Comparison of ENCODE assay signal across 16 cellular contexts in genomic region chr1:167331650-167332049, GRCh38.
"Had no signal": no experiment of that assay in that cellular context is flagged by ENCODE, and none has a peak within 500 bp of the region (broad histone marks: within the 10 kb centered on the region; RNA-seq: fewer than 3 reads in every experiment).

No MANE protein-coding gene starts in this region.

- H3K27ac ChIP-seq: neutrophil, right atrium auricular region, skin epidermis, tibial artery, uterus had no signal

- H3K4me3 Mint-ChIP-seq: activated CD8-positive, alpha-beta T cell treated with anti-CD3 and anti-CD28 coated beads, Interleukin-2, amount 10 ng/mL, durations not matched to agents 7 days and 5 days; activated naive CD4-positive, alpha-beta T cell treated with anti-CD3 and anti-CD28 coated beads for 36 hours had no signal

- H3K27ac Mint-ChIP-seq: activated CD8-positive, alpha-beta T cell treated with anti-CD3 and anti-CD28 coated beads, Interleukin-2, amount 10 ng/mL, durations not matched to agents 7 days and 5 days; activated naive CD4-positive, alpha-beta T cell treated with anti-CD3 and anti-CD28 coated beads for 36 hours had no signal

- DNase-seq: activated CD4-positive, alpha-beta T cell treated with anti-CD3 and anti-CD28 coated beads for 4 hours; activated CD8-positive, alpha-beta memory T cell treated with anti-CD3 and anti-CD28 coated beads, Interleukin-2, amount 50 U/mL, for 48 hours; activated CD8-positive, alpha-beta T cell treated with anti-CD3 and anti-CD28 coated beads, Interleukin-2, amount 10 ng/mL, durations not matched to agents 7 days and 5 days; activated naive CD4-positive, alpha-beta T cell treated with anti-CD3 and anti-CD28 coated beads for 36 hours; effector CD8-positive, alpha-beta T cell; foreskin melanocyte; head of caudate nucleus; left colon; naive thymus-derived CD8-positive, alpha-beta T cell; posterior cingulate gyrus; tibial artery; uterus had no signal

- H3K9me3 ChIP-seq: neutrophil, right atrium auricular region, tibial artery, uterus had no signal

- FAIRE-seq: colon had no signal

- H3K27me3 Mint-ChIP-seq: naive thymus-derived CD8-positive, alpha-beta T cell had no signal

- H3K36me3 ChIP-seq: neutrophil, right atrium auricular region, uterus had no signal

- H3K4me3 ChIP-seq: right atrium auricular region, skin epidermis, tibial artery, uterus had no signal

- H3K4me1 ChIP-seq: right atrium auricular region, uterus had no signal
